ENCODE assay signal across 1 cellular context in the genomic region with DNA sequence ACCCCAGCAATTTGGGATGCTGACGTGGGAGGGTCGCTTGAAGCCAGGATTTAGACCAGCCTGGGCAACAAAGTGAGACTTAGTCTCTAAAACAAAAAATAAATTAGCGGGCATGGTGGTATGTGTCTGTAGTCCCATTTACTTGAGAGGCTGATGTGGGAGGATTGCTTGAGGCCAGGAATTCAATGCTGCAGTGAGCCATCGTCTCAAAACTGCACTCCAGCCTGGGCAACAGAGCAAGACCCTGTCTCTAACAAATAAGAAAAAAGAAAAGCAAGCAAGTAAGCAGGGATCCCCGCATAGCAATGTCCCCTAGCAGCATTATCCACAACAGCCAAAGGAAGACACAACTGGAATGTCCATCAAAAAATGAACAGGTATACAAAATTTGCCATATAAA.
TF ChIP-seq lines count a peak whose summit lies in the region.

No MANE protein-coding gene starts in this region.

TF ChIP-seq in HepG2, 621 proteins besides CTCF, POLR2A, EP300 and RAD21:
- TF ChIP-seq ZFP36L2 (CRISPR knock-in tag; IDR thresholded peaks at IDR 0.05) = no peak
- no peak for TF ChIP-seq ZNF263 (CRISPR knock-in tag; IDR thresholded peaks at IDR 0.05)
- TF ChIP-seq REST (IDR thresholded peaks at IDR 0.05; ENCODE audit: borderline replicate concordance in 1 of 2, low read depth in 1 of 2, low read length in 2 of 2) = no peak
- no peak for TF ChIP-seq TOPORS (CRISPR knock-in tag; IDR thresholded peaks at IDR 0.05)
- TF ChIP-seq ZBTB26 (CRISPR knock-in tag; IDR thresholded peaks at IDR 0.05; ENCODE audit: borderline replicate concordance) = no peak
- no peak for TF ChIP-seq ZNF841 (CRISPR knock-in tag; IDR thresholded peaks at IDR 0.05; ENCODE audit: borderline replicate concordance)
- peak; percentile 67 for TF ChIP-seq ZNF121 (CRISPR knock-in tag; IDR thresholded peaks at IDR 0.05)
- TF ChIP-seq TP53 (CRISPR knock-in tag; conservative IDR thresholded peaks at IDR 0.05) = no peak
- TF ChIP-seq TFE3 (CRISPR knock-in tag; IDR thresholded peaks at IDR 0.05) = no peak
